Comparison of ENCODE assay signal across 1 cellular context in the genomic region with DNA sequence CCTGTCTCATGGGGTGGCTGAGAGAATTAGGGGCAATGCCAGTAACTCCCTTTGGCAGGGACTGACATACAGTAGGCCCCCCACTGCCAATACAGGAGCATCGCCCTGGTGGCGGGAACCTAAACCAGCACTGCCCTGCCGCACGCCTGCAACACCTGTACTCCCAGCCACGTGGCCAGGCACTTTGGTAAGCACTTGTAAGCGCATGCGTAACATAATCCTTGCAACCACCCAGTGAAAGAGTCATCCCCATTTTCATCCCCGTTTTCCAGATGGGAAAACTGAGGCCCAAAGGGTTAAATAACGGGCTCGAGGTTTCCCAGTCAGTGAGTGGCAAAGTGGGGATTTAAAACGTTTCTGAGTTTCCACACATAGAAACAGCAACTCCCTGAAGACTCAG.
TF ChIP-seq lines count a peak whose summit lies in the region.

No MANE protein-coding gene starts in this region.

TF ChIP-seq in HCT116, 20 proteins besides CTCF, POLR2A, EP300 and RAD21 (continued from another document):
- TF ChIP-seq, protein P1, sequence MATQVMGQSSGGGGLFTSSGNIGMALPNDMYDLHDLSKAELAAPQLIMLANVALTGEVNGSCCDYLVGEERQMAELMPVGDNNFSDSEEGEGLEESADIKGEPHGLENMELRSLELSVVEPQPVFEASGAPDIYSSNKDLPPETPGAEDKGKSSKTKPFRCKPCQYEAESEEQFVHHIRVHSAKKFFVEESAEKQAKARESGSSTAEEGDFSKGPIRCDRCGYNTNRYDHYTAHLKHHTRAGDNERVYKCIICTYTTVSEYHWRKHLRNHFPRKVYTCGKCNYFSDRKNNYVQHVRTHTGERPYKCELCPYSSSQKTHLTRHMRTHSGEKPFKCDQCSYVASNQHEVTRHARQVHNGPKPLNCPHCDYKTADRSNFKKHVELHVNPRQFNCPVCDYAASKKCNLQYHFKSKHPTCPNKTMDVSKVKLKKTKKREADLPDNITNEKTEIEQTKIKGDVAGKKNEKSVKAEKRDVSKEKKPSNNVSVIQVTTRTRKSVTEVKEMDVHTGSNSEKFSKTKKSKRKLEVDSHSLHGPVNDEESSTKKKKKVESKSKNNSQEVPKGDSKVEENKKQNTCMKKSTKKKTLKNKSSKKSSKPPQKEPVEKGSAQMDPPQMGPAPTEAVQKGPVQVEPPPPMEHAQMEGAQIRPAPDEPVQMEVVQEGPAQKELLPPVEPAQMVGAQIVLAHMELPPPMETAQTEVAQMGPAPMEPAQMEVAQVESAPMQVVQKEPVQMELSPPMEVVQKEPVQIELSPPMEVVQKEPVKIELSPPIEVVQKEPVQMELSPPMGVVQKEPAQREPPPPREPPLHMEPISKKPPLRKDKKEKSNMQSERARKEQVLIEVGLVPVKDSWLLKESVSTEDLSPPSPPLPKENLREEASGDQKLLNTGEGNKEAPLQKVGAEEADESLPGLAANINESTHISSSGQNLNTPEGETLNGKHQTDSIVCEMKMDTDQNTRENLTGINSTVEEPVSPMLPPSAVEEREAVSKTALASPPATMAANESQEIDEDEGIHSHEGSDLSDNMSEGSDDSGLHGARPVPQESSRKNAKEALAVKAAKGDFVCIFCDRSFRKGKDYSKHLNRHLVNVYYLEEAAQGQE (IDR thresholded peaks at IDR 0.05; ENCODE audit: low read depth), result no peak
